Comparison of ENCODE assay signal across 23 cellular contexts in the genomic region with DNA sequence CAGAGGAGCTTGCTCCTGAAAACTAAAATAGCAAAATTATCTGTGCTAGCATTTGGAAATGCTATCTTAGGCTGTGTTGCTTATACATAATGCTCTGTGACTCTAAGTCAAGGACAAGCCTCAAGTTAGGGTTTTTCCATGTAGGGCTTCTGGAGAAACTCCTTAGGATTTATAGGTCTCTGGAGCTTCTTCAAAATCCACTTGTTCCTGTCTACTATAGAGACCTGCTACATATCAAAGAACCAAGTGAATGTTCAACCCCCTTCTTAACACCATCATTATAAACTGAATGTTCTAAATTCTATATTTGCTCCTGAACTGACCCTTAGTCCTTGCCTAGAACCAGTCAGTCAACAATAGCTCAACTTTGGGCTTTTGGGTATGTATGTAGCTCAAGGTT.
"Had no signal": no experiment of that assay in that cellular context is flagged by ENCODE, and none has a peak within 500 bp of the region (broad histone marks: within the 10 kb centered on the region; RNA-seq: fewer than 3 reads in every experiment).

No MANE protein-coding gene starts in this region.

- H3K4me1 ChIP-seq: colonic mucosa, esophagus muscularis mucosa, esophagus squamous epithelium, foreskin keratinocyte, gastrocnemius medialis, gastroesophageal sphincter, heart left ventricle, heart right ventricle had no signal

- H3K27ac ChIP-seq: colonic mucosa, coronary artery, epithelial cell of prostate, esophagus muscularis mucosa, esophagus squamous epithelium, foreskin keratinocyte, gastrocnemius medialis, gastroesophageal sphincter, heart left ventricle, heart right ventricle had no signal

- H3K4me3 ChIP-seq: colonic mucosa, coronary artery, esophagus muscularis mucosa, esophagus squamous epithelium, gastrocnemius medialis, gastroesophageal sphincter, heart left ventricle, heart right ventricle had no signal

- H3K27me3 ChIP-seq: colonic mucosa, esophagus muscularis mucosa, esophagus squamous epithelium, foreskin keratinocyte, gastrocnemius medialis, gastroesophageal sphincter, heart left ventricle, heart right ventricle had no signal

- ATAC-seq: effector memory CD8-positive, alpha-beta T cell; esophagus mucosa; foreskin keratinocyte; gastrocnemius medialis; gastroesophageal sphincter; heart left ventricle; heart right ventricle had no signal

- H3K36me3 ChIP-seq: colonic mucosa, esophagus muscularis mucosa, esophagus squamous epithelium, gastrocnemius medialis, gastroesophageal sphincter, heart left ventricle, heart right ventricle had no signal

- H3K9me3 ChIP-seq: colonic mucosa, esophagus muscularis mucosa, esophagus squamous epithelium, gastrocnemius medialis, gastroesophageal sphincter, heart left ventricle, heart right ventricle had no signal

- DNase-seq: colonic mucosa; cortex of kidney; dermis blood vessel endothelial cell; effector CD4-positive, alpha-beta T cell; effector CD8-positive, alpha-beta T cell; effector memory CD4-positive, alpha-beta T cell; effector memory CD8-positive, alpha-beta T cell; endodermal cell; erythroblast; esophagus squamous epithelium; foreskin fibroblast; foreskin keratinocyte; foreskin melanocyte; gastrocnemius medialis; glutamatergic neuron; head of caudate nucleus; heart left ventricle; heart right ventricle had no signal
